In genomic region chr17:46193246-46193625, GRCh38 we compare ENCODE assay signal across 8 cellular contexts. TPM values are rescaled to one million over a fixed set of nuclear protein-coding genes. Genes with fewer than 3 reads are reported as not detected.
DNase-seq lines count a peak whose midpoint lies in the region; ATAC-seq, FAIRE-seq and TF ChIP-seq lines count a peak whose summit lies in the region.

Gene KANSL1 (minus strand): TSS chr17:46193429. CDS start chr17:46172143, 21,286 bp downstream.

- H3K9me3 Mint-ChIP-seq in activated B cell treated with CpG ODN at 0.5 μM for 24 hours: no peaks in the 10 kb centered on the region

- intact Hi-C loops in activated B cell treated with CpG ODN at 0.5 μM for 24 hours (cut with micrococcal nuclease) (loop anchor here (1.0 to 5.0 kb wide), 7 partner anchors 14 to 1914 kb away; partner anchors contain the start of gene SNX11), kidney (cut with DNase I) (no loop called here)

- peak within 1 kb of the TSS; percentile 98 for H3K27ac Mint-ChIP-seq in activated B cell treated with CpG ODN at 0.5 μM for 24 hours

- H3K4me3 ChIP-seq in AG04449 (ENCODE audit: low read depth, low read length) (peak within 1 kb of the TSS; percentile 65), kidney (ENCODE audit: low read length in 2 of 2) (peak within 1 kb of the TSS; percentile 93 to 98)

- no peaks in the 10 kb centered on the region for H3K27me3 Mint-ChIP-seq in activated B cell treated with CpG ODN at 0.5 μM for 24 hours

- POLR2A ChIA-PET in AG04449 (lab: Yijun Ruan, JAX): interaction anchor here (0.6 kb wide), 1 partner anchor 10 kb away, joined by 4 read pairs; no protein-coding TSS in a partner anchor
- POLR2A ChIA-PET in activated B cell treated with CpG ODN at 0.5 μM for 24 hours (lab: Charles Lee): interaction anchor here (0.5 to 2.3 kb wide), 28 partner anchors 10 to 1131 kb away, joined by 3 to 12 read pairs (median 3); partner anchors contain the start of gene FMNL1

- H3K9ac ChIP-seq in kidney (ENCODE audit: low read length in 2 of 2): peak within 1 kb of the TSS; percentile 92 to 97

- ATAC-seq in GM18870 (IDR thresholded peaks at IDR 0.05; ENCODE audit: unreplicated experiment) (peak; percentile 29), HG03135 (IDR thresholded peaks at IDR 0.05; ENCODE audit: unreplicated experiment) (peak; percentile 67), activated B cell treated with CpG ODN at 0.5 μM for 24 hours (ENCODE audit: low read depth) (peak; percentile 73)

- CTCF ChIA-PET in AG04449 (lab: Yijun Ruan, JAX) (interaction anchor here (0.5 to 3.2 kb wide), 48 partner anchors 10 to 1078 kb away, joined by 3 to 88 read pairs (median 6); no protein-coding TSS in a partner anchor), activated B cell treated with CpG ODN at 0.5 μM for 24 hours (lab: Charles Lee) (interaction anchor here (0.6 to 2.2 kb wide), 24 partner anchors 10 to 1032 kb away, joined by 3 to 16 read pairs (median 4); no protein-coding TSS in a partner anchor)

- H3K4me3 Mint-ChIP-seq in activated B cell treated with CpG ODN at 0.5 μM for 24 hours: peak within 1 kb of the TSS; percentile 94

- H3K36me3 Mint-ChIP-seq in activated B cell treated with CpG ODN at 0.5 μM for 24 hours (ENCODE audit: low read depth): peaks cover 35% of the 10 kb centered on the region

- peaks cover 57% of the 10 kb centered on the region for H3K4me1 Mint-ChIP-seq in activated B cell treated with CpG ODN at 0.5 μM for 24 hours

- DNase-seq in AG04449 (ENCODE audit: low read depth, low spot score) (peak; percentile 33), NCI-H2196 treated with DMSO at 0.1 percent for 48 hours (lab: John Stamatoyannopoulos, UW; ENCODE audit: unreplicated experiment) (peak; percentile 98), activated B cell treated with CpG ODN at 0.5 μM for 24 hours (no peak), cerebellar cortex (ENCODE audit: low spot score) (peak; percentile 91), kidney (peak; percentile 98)
- peak; percentile 91 for DNase-seq in stimulated activated CD4-positive, alpha-beta T cell treated with anti-CD3 and anti-CD28 coated beads, Interleukin-15, amount 100 ng/mL, for 24 hours

- peaks cover 17 to 24% of the 10 kb centered on the region in 2 donors for H3K4me1 ChIP-seq in kidney (ENCODE audit: control insufficient read depth in 1 of 2, insufficient read depth in 1 of 2, low read depth in 1 of 2, low read length in 2 of 2)

- no peak for FAIRE-seq in kidney (lab: Jason Lieb, UNC)

- H3K27ac ChIP-seq in kidney (ENCODE audit: low read depth in 2 of 2, low read length in 2 of 2): peak within 1 kb of the TSS; percentile 97 to 98

- H3K36me3 ChIP-seq in kidney (ENCODE audit: control insufficient read depth in 1 of 2, insufficient read depth in 2 of 2, low read length in 2 of 2): no peaks in the 10 kb centered on the region

- no peaks in the 10 kb centered on the region for H3K9me3 ChIP-seq in kidney (ENCODE audit: control insufficient read depth in 1 of 2, low read length in 2 of 2)

- TF ChIP-seq CTCF in AG04449 (IDR thresholded peaks at IDR 0.05; ENCODE audit: insufficient read depth, low read length, missing control alignments): peak; percentile 52
- TF ChIP-seq CTCF in activated B cell treated with CpG ODN at 0.5 μM for 24 hours (IDR thresholded peaks at IDR 0.05): no peak
- peak; percentile 78 for TF ChIP-seq CTCF in kidney (IDR thresholded peaks at IDR 0.05; ENCODE audit: borderline replicate concordance, extremely low read depth, insufficient read depth)

RNA-seq across cellular contexts. Expression of gene KANSL1, which starts in this region (rescaled TPM):
- total RNA-seq in activated B cell treated with CpG ODN at 0.5 μM for 24 hours (127 and 152 TPM in 2 replicates), kidney (97.3 TPM)
- polyA plus RNA-seq in kidney (ENCODE audit: insufficient read depth, low read depth, low replicate concordance): 13.7 TPM
